In genomic region chr12:12297201-12297830, GRCh38 we compare ENCODE assay signal across 1 cellular context.
TF ChIP-seq lines count a peak whose summit lies in the region.

No MANE protein-coding gene starts in this region.

TF ChIP-seq in GM23338, 12 proteins besides CTCF, POLR2A, EP300 and RAD21:
- TF ChIP-seq, protein P1, sequence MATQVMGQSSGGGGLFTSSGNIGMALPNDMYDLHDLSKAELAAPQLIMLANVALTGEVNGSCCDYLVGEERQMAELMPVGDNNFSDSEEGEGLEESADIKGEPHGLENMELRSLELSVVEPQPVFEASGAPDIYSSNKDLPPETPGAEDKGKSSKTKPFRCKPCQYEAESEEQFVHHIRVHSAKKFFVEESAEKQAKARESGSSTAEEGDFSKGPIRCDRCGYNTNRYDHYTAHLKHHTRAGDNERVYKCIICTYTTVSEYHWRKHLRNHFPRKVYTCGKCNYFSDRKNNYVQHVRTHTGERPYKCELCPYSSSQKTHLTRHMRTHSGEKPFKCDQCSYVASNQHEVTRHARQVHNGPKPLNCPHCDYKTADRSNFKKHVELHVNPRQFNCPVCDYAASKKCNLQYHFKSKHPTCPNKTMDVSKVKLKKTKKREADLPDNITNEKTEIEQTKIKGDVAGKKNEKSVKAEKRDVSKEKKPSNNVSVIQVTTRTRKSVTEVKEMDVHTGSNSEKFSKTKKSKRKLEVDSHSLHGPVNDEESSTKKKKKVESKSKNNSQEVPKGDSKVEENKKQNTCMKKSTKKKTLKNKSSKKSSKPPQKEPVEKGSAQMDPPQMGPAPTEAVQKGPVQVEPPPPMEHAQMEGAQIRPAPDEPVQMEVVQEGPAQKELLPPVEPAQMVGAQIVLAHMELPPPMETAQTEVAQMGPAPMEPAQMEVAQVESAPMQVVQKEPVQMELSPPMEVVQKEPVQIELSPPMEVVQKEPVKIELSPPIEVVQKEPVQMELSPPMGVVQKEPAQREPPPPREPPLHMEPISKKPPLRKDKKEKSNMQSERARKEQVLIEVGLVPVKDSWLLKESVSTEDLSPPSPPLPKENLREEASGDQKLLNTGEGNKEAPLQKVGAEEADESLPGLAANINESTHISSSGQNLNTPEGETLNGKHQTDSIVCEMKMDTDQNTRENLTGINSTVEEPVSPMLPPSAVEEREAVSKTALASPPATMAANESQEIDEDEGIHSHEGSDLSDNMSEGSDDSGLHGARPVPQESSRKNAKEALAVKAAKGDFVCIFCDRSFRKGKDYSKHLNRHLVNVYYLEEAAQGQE (IDR thresholded peaks at IDR 0.05; ENCODE audit: unreplicated experiment) = no peak
- TF ChIP-seq ETS1 (IDR thresholded peaks at IDR 0.05) (no peak), EZH2 (IDR thresholded peaks at IDR 0.05; ENCODE audit: low read depth, unreplicated experiment) (no peak), EZH2phosphoT487 (IDR thresholded peaks at IDR 0.05; ENCODE audit: unreplicated experiment) (no peak), ZNF331 (CRISPR knock-in tag; IDR thresholded peaks at IDR 0.05; ENCODE audit: low read depth) (no peak), ZNF114 (CRISPR knock-in tag; IDR thresholded peaks at IDR 0.05) (no peak), STAT1 (IDR thresholded peaks at IDR 0.05; ENCODE audit: unreplicated experiment) (no peak), CREB1 (CRISPR knock-in tag; IDR thresholded peaks at IDR 0.05; ENCODE audit: low read depth) (no peak), NANOG (IDR thresholded peaks at IDR 0.05; ENCODE audit: borderline replicate concordance) (no peak), JUNB (IDR thresholded peaks at IDR 0.05; ENCODE audit: unreplicated experiment) (no peak), POLR2AphosphoS5 (IDR thresholded peaks at IDR 0.05; ENCODE audit: low read depth) (no peak)
- TF ChIP-seq, protein P2, sequence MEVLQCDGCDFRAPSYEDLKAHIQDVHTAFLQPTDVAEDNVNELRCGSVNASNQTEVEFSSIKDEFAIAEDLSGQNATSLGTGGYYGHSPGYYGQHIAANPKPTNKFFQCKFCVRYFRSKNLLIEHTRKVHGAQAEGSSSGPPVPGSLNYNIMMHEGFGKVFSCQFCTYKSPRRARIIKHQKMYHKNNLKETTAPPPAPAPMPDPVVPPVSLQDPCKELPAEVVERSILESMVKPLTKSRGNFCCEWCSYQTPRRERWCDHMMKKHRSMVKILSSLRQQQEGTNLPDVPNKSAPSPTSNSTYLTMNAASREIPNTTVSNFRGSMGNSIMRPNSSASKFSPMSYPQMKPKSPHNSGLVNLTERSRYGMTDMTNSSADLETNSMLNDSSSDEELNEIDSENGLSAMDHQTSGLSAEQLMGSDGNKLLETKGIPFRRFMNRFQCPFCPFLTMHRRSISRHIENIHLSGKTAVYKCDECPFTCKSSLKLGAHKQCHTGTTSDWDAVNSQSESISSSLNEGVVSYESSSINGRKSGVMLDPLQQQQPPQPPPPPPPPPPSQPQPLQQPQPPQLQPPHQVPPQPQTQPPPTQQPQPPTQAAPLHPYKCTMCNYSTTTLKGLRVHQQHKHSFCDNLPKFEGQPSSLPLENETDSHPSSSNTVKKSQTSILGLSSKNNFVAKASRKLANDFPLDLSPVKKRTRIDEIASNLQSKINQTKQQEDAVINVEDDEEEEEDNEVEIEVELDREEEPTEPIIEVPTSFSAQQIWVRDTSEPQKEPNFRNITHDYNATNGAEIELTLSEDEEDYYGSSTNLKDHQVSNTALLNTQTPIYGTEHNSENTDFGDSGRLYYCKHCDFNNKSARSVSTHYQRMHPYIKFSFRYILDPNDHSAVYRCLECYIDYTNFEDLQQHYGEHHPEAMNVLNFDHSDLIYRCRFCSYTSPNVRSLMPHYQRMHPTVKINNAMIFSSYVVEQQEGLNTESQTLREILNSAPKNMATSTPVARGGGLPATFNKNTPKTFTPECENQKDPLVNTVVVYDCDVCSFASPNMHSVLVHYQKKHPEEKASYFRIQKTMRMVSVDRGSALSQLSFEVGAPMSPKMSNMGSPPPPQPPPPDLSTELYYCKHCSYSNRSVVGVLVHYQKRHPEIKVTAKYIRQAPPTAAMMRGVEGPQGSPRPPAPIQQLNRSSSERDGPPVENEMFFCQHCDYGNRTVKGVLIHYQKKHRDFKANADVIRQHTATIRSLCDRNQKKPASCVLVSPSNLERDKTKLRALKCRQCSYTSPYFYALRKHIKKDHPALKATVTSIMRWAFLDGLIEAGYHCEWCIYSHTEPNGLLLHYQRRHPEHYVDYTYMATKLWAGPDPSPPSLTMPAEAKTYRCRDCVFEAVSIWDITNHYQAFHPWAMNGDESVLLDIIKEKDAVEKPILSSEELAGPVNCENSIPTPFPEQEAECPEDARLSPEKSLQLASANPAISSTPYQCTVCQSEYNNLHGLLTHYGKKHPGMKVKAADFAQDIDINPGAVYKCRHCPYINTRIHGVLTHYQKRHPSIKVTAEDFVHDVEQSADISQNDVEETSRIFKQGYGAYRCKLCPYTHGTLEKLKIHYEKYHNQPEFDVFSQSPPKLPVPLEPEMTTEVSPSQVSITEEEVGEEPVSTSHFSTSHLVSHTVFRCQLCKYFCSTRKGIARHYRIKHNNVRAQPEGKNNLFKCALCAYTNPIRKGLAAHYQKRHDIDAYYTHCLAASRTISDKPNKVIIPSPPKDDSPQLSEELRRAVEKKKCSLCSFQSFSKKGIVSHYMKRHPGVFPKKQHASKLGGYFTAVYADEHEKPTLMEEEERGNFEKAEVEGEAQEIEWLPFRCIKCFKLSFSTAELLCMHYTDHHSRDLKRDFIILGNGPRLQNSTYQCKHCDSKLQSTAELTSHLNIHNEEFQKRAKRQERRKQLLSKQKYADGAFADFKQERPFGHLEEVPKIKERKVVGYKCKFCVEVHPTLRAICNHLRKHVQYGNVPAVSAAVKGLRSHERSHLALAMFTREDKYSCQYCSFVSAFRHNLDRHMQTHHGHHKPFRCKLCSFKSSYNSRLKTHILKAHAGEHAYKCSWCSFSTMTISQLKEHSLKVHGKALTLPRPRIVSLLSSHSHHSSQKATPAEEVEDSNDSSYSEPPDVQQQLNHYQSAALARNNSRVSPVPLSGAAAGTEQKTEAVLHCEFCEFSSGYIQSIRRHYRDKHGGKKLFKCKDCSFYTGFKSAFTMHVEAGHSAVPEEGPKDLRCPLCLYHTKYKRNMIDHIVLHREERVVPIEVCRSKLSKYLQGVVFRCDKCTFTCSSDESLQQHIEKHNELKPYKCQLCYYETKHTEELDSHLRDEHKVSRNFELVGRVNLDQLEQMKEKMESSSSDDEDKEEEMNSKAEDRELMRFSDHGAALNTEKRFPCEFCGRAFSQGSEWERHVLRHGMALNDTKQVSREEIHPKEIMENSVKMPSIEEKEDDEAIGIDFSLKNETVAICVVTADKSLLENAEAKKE (CRISPR knock-in tag; IDR thresholded peaks at IDR 0.05) = no peak
